ENCODE assay signal across 30 cellular contexts in genomic region chr13:25391932-25392331, GRCh38. TPM values are rescaled to one million over a fixed set of nuclear protein-coding genes. Genes with fewer than 3 reads are reported as not detected.
"Had no signal": no experiment of that assay in that cellular context is flagged by ENCODE, and none has a peak within 500 bp of the region (broad histone marks: within the 10 kb centered on the region; RNA-seq: fewer than 3 reads in every experiment).

No MANE protein-coding gene starts in this region.

- H3K27ac Mint-ChIP-seq: activated CD4-positive, alpha-beta T cell treated with anti-CD3 and anti-CD28 coated beads, Interleukin-2, amount 10 ng/mL, durations not matched to agents 24 days and 14 days; activated CD8-positive, alpha-beta T cell treated with anti-CD3 and anti-CD28 coated beads for 36 hours; activated naive CD4-positive, alpha-beta T cell treated with anti-CD3 and anti-CD28 coated beads, Interleukin-2, amount 10 ng/mL, durations not matched to agents 7 days and 5 days; activated naive CD8-positive, alpha-beta T cell; activated naive CD8-positive, alpha-beta T cell treated with anti-CD3 and anti-CD28 coated beads, Interleukin-2, amount 50 U/mL, for 24 hours; activated T-cell treated with anti-CD3 and anti-CD28 coated beads, Interleukin-2, amount 50 U/mL, for 24 hours; activated T-helper 1 cell treated with anti-CD3 and anti-CD28 coated beads, Interleukin-12 subunit alpha, Interleukin-12 subunit beta, Interleukin-2, Interleukin-4 antibody, amounts not matched to agents 30 ng/mL and 10 ng/mL and 1 ng/mL, durations not matched to agents 14 hours and 24 hours and 36 hours; brain; T-helper 1 cell treated with Interleukin-12 subunit alpha and Interleukin-12 subunit beta and Interleukin-4 antibody, amounts not matched to agents 30 μg/mL and 1 μg/mL, for 36 hours; T-helper 2 cell treated with Interferon-gamma antibody and Interleukin-4, amounts not matched to agents 5 μg/mL and 100 μg/mL, for 36 hours had no signal

- ATAC-seq: activated CD8-positive, alpha-beta T cell treated with anti-CD3 and anti-CD28 coated beads for 36 hours; activated naive CD8-positive, alpha-beta T cell treated with anti-CD3 and anti-CD28 coated beads, Interleukin-2, amount 50 U/mL, for 24 hours; PC-3 had no signal

- H3K4me3 Mint-ChIP-seq: activated CD4-positive, alpha-beta T cell treated with anti-CD3 and anti-CD28 coated beads, Interleukin-2, amount 10 ng/mL, durations not matched to agents 24 days and 14 days; activated CD8-positive, alpha-beta T cell treated with anti-CD3 and anti-CD28 coated beads for 36 hours; activated naive CD4-positive, alpha-beta T cell treated with anti-CD3 and anti-CD28 coated beads, Interleukin-2, amount 10 ng/mL, durations not matched to agents 7 days and 5 days; activated naive CD8-positive, alpha-beta T cell; activated naive CD8-positive, alpha-beta T cell treated with anti-CD3 and anti-CD28 coated beads, Interleukin-2, amount 50 U/mL, for 24 hours; activated T-cell treated with anti-CD3 and anti-CD28 coated beads, Interleukin-2, amount 50 U/mL, for 24 hours; activated T-helper 1 cell treated with anti-CD3 and anti-CD28 coated beads, Interleukin-12 subunit alpha, Interleukin-12 subunit beta, Interleukin-2, Interleukin-4 antibody, amounts not matched to agents 30 ng/mL and 10 ng/mL and 1 ng/mL, durations not matched to agents 14 hours and 24 hours and 36 hours; brain; T-helper 1 cell treated with Interleukin-12 subunit alpha and Interleukin-12 subunit beta and Interleukin-4 antibody, amounts not matched to agents 30 μg/mL and 1 μg/mL, for 36 hours; T-helper 2 cell treated with Interferon-gamma antibody and Interleukin-4, amounts not matched to agents 5 μg/mL and 100 μg/mL, for 36 hours had no signal

- H3K36me3 Mint-ChIP-seq: activated naive CD4-positive, alpha-beta T cell treated with anti-CD3 and anti-CD28 coated beads, Interleukin-2, amount 10 ng/mL, durations not matched to agents 7 days and 5 days; activated naive CD8-positive, alpha-beta T cell; brain had no signal

- H3K9me3 Mint-ChIP-seq: activated CD4-positive, alpha-beta T cell treated with anti-CD3 and anti-CD28 coated beads, Interleukin-2, amount 10 ng/mL, durations not matched to agents 24 days and 14 days; activated CD8-positive, alpha-beta T cell treated with anti-CD3 and anti-CD28 coated beads for 36 hours; activated naive CD4-positive, alpha-beta T cell treated with anti-CD3 and anti-CD28 coated beads, Interleukin-2, amount 10 ng/mL, durations not matched to agents 7 days and 5 days; activated naive CD8-positive, alpha-beta T cell treated with anti-CD3 and anti-CD28 coated beads, Interleukin-2, amount 50 U/mL, for 24 hours; activated T-cell treated with anti-CD3 and anti-CD28 coated beads, Interleukin-2, amount 50 U/mL, for 24 hours; activated T-helper 1 cell treated with anti-CD3 and anti-CD28 coated beads, Interleukin-12 subunit alpha, Interleukin-12 subunit beta, Interleukin-2, Interleukin-4 antibody, amounts not matched to agents 30 ng/mL and 10 ng/mL and 1 ng/mL, durations not matched to agents 14 hours and 24 hours and 36 hours; T-helper 1 cell treated with Interleukin-12 subunit alpha and Interleukin-12 subunit beta and Interleukin-4 antibody, amounts not matched to agents 30 μg/mL and 1 μg/mL, for 36 hours; T-helper 2 cell treated with Interferon-gamma antibody and Interleukin-4, amounts not matched to agents 5 μg/mL and 100 μg/mL, for 36 hours had no signal

- DNase-seq: activated CD4-positive, alpha-beta T cell treated with anti-CD3 and anti-CD28 coated beads, Interleukin-2, amount 10 ng/mL, durations not matched to agents 24 days and 14 days; activated CD4-positive, alpha-beta T cell treated with anti-CD3 and anti-CD28 coated beads, Interleukin-2, amount 50 U/mL, for 4 hours; activated CD8-positive, alpha-beta T cell treated with anti-CD3 and anti-CD28 coated beads for 36 hours; activated naive CD4-positive, alpha-beta T cell treated with anti-CD3 and anti-CD28 coated beads, Interleukin-2, amount 10 ng/mL, durations not matched to agents 7 days and 5 days; activated naive CD8-positive, alpha-beta T cell treated with anti-CD3 and anti-CD28 coated beads, Interleukin-2, amount 50 U/mL, for 24 hours; activated T-cell treated with anti-CD3 and anti-CD28 coated beads, Interleukin-2, amount 50 U/mL, for 24 hours; anterior cingulate cortex; caudate nucleus; cerebellar nuclear complex; NCI-H1092 treated with DMSO at 0.1 percent for 48 hours; NCI-H1417; NCI-H146; NCI-H187; NCI-H2029 treated with DMSO at 0.1 percent for 48 hours; NCI-H2107; NCI-H2171; NCI-H510A; NCI-H526 treated with DMSO at 0.1 percent for 48 hours; NCI-H774; Peyer's patch; RPMI8226; SHP77 treated with DMSO at 0.1 percent for 48 hours; SK-N-SH had no signal

- H3K4me1 Mint-ChIP-seq: activated CD4-positive, alpha-beta T cell treated with anti-CD3 and anti-CD28 coated beads, Interleukin-2, amount 10 ng/mL, durations not matched to agents 24 days and 14 days; activated naive CD4-positive, alpha-beta T cell treated with anti-CD3 and anti-CD28 coated beads, Interleukin-2, amount 10 ng/mL, durations not matched to agents 7 days and 5 days; activated naive CD8-positive, alpha-beta T cell treated with anti-CD3 and anti-CD28 coated beads, Interleukin-2, amount 50 U/mL, for 24 hours; brain had no signal

RNA-seq across cellular contexts. Expression of gene ATP8A2, which starts 20.2 kb away (rescaled TPM):
- total RNA-seq: bronchial epithelial cell had no signal
